Comparison of ENCODE assay signal across 8 cellular contexts in the genomic region with DNA sequence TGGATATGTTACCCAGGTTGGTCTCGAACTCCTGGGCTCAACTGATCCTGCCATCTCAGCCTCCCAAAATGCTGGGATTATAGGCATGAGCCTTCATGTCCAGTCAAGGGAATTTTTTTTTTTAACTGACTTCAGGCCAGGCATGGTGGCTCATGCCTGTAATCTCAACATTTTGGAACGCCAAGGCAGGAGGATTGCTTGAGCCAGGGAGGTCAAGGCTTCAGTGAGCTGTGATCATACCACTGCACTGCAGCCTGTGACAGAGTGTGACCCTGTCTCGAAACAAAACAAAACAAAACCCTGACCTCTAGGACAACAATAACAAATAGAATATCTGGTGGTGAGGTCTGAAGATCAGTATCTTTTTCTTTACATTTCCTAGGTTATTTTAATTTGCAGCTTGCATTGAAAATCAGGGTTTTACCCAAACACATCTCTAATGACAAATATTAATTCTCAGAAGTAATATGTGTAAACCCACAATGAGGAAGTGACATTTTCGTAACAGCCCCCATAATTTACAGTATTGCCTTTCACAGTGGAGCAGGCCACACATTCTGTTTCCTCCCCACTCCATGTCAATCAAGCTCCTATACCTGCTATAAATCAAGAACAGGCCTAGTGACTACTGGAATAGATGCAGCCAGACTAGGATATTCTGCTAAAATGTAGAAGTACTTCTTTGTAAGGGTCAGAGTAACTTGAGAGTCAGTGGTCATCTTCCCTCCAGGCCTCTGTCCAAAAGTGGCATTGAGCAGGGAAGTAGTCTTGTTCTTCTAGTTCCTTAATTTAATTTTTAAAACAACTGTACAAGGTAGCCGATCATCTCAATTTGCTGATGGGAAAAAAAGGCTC. TPM values are rescaled to one million over a fixed set of nuclear protein-coding genes. Genes with fewer than 3 reads are reported as not detected.
DNase-seq lines count a peak whose midpoint lies in the region; ATAC-seq and TF ChIP-seq lines count a peak whose summit lies in the region.
"Had no signal": no experiment of that assay in that cellular context is flagged by ENCODE, and none has a peak within 500 bp of the region (broad histone marks: within the 10 kb centered on the region; RNA-seq: fewer than 3 reads in every experiment).

No MANE protein-coding gene starts in this region.

- H3K9me3 Mint-ChIP-seq in stimulated activated naive CD8-positive, alpha-beta T cell treated with anti-CD3 and anti-CD28 coated beads, Interleukin-15, amount 100 ng/mL, for 72 hours = no peaks in the 10 kb centered on the region
- H3K9me3 Mint-ChIP-seq in HFFc6 = no peaks in the 10 kb centered on the region
- H3K9me3 Mint-ChIP-seq: immature natural killer cell had no signal

- H3K4me3 Mint-ChIP-seq in stimulated activated naive CD8-positive, alpha-beta T cell treated with anti-CD3 and anti-CD28 coated beads, Interleukin-15, amount 100 ng/mL, for 72 hours = no peak overlapping the region
- no peak overlapping the region for H3K4me3 Mint-ChIP-seq in HFFc6

- no peak overlapping the region for H3K27ac Mint-ChIP-seq in stimulated activated naive CD8-positive, alpha-beta T cell treated with anti-CD3 and anti-CD28 coated beads, Interleukin-15, amount 100 ng/mL, for 72 hours
- no peak overlapping the region for H3K27ac Mint-ChIP-seq in HFFc6

- H3K27me3 Mint-ChIP-seq in stimulated activated naive CD8-positive, alpha-beta T cell treated with anti-CD3 and anti-CD28 coated beads, Interleukin-15, amount 100 ng/mL, for 72 hours = peaks cover 17% of the 10 kb centered on the region
- peaks cover 27% of the 10 kb centered on the region for H3K27me3 Mint-ChIP-seq in HFFc6 (ENCODE audit: insufficient read depth)

- no peak for TF ChIP-seq CTCF in HFFc6 (IDR thresholded peaks at IDR 0.05)

- H3K36me3 Mint-ChIP-seq in HFFc6 (ENCODE audit: low read depth) = no peaks in the 10 kb centered on the region
- H3K36me3 Mint-ChIP-seq: immature natural killer cell had no signal

- peaks cover 19% of the 10 kb centered on the region for H3K4me1 Mint-ChIP-seq in stimulated activated naive CD8-positive, alpha-beta T cell treated with anti-CD3 and anti-CD28 coated beads, Interleukin-15, amount 100 ng/mL, for 72 hours
- H3K4me1 Mint-ChIP-seq in HFFc6 (ENCODE audit: low read depth) = no peaks in the 10 kb centered on the region

- ATAC-seq in GM19324 (IDR thresholded peaks at IDR 0.05; ENCODE audit: low FRiP score, unreplicated experiment) = peak; percentile 45
- ATAC-seq in HG02885 (IDR thresholded peaks at IDR 0.05; ENCODE audit: poor library complexity, unreplicated experiment) = peak; percentile 95
- ATAC-seq in stimulated activated naive CD8-positive, alpha-beta T cell treated with anti-CD3 and anti-CD28 coated beads, Interleukin-15, amount 100 ng/mL, for 72 hours = peak; percentile 66

- DNase-seq in NOMO-1 (lab: John Stamatoyannopoulos, UW; ENCODE audit: unreplicated experiment in 2 of 2) (peak; percentile 79 to 83), cerebellar nuclear complex (lab: John Stamatoyannopoulos, UW) (no peak), glomerular visceral epithelial cell (ENCODE audit: extremely low spot score) (no peak), HFFc6 (no peak)
- no peak for DNase-seq in stimulated activated naive CD8-positive, alpha-beta T cell treated with anti-CD3 and anti-CD28 coated beads, Interleukin-15, amount 100 ng/mL, for 72 hours
- DNase-seq: immature natural killer cell had no signal

RNA-seq across cellular contexts. Expression of gene ECHDC3, which starts 43.3 kb away (rescaled TPM):
- total RNA-seq in HFFc6 (2021; fragmentation: NEBNext Ultra II Directional; extraction: Animal tissue kit (Norgen Biotek cat#: 25700)) = 1 to 10 TPM in 2 of 6 experiments, under 1 TPM in 3, not detected in 1; 0.10 to 1.4 (median 0.23) TPM

Comparison
In these comparisons a context has a peak if more than half of its experiments do, and no peak if none do; other contexts are left out.
1. ATAC-seq: peak in every context shown above with its lines; median percentile 95 in HG02885; 66 in stimulated activated naive CD8-positive, alpha-beta T cell treated with anti-CD3 and anti-CD28 coated beads, Interleukin-15, amount 100 ng/mL, for 72 hours; 45 in GM19324.
2. DNase-seq: peak in NOMO-1 (2 of 2); none in stimulated activated naive CD8-positive, alpha-beta T cell treated with anti-CD3 and anti-CD28 coated beads, Interleukin-15, amount 100 ng/mL, for 72 hours (0 of 2), cerebellar nuclear complex (0 of 2), glomerular visceral epithelial cell (single experiment) and HFFc6 (single experiment).